ENCODE assay signal across 12 cellular contexts in the genomic region with DNA sequence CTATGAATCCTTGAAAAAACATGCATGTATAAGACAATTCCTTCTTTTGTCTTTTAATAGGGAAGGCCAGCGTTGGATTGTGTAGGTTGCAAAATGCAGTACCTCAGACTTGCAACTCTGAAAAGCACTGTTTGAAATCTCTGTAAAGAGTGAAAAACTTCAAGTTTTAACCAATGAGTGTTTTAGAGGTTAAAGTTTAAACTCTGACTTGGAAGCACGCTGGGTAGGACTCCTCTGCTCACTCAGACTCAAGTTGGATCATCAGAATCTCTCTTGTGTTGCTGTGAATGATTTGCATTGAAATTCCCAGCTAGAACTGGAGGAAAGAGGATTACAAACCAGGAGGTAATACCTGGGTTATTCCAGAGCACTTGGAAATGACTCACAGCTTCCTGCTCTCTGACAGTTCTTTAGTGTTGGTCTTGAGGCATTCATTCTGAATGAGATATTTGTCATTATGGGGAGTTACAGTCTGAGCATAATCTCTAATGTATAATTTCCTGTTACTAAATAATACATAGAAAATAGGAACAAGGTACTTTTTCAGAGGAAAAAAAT. TPM values are rescaled to one million over a fixed set of nuclear protein-coding genes. Genes with fewer than 3 reads are reported as not detected.
DNase-seq lines count a peak whose midpoint lies in the region; ATAC-seq and TF ChIP-seq lines count a peak whose summit lies in the region.
"Had no signal": no experiment of that assay in that cellular context is flagged by ENCODE, and none has a peak within 500 bp of the region (broad histone marks: within the 10 kb centered on the region; RNA-seq: fewer than 3 reads in every experiment).

No MANE protein-coding gene starts in this region.

- H2AFZ ChIP-seq in PC-3 (ENCODE audit: low read length) = 0 out of 2 replicates have a peak overlapping the region, but pooled peaks have one; percentile 21
- H2AFZ ChIP-seq in mesenchymal stem cell (ENCODE audit: low read depth, low read length) = no peak overlapping the region

- H3K27me3 ChIP-seq in PC-3 (ENCODE audit: low read length) (no peaks in the 10 kb centered on the region), duodenal mucosa (ENCODE audit: control insufficient read depth in 1 of 2, insufficient read depth in 2 of 2, low read length in 2 of 2) (no peaks in the 10 kb centered on the region), mesenchymal stem cell (ENCODE audit: control insufficient read depth in 1 of 2, insufficient read depth in 1 of 2, low read length in 2 of 2) (no peaks in the 10 kb centered on the region)
- H3K27me3 ChIP-seq: Peyer's patch had no signal

- H3K9me2 ChIP-seq in PC-3 (replicated peaks; ENCODE audit: low read length) = no peaks in the 10 kb centered on the region

- H3K9me3 ChIP-seq in PC-3 (ENCODE audit: low read length) = no peaks in the 10 kb centered on the region
- no peaks in the 10 kb centered on the region for H3K9me3 ChIP-seq in duodenal mucosa (ENCODE audit: control insufficient read depth in 1 of 2, low read length in 2 of 2)
- H3K9me3 ChIP-seq in mesenchymal stem cell (ENCODE audit: control insufficient read depth, low read length) = no peaks in the 10 kb centered on the region
- H3K9me3 ChIP-seq: Peyer's patch, thoracic aorta had no signal

- H3K4me3 ChIP-seq in PC-3 (ENCODE audit: low read length) (peak overlapping the region; percentile 28; the same call in 1 of the 2 replicates), duodenal mucosa (ENCODE audit: low read depth in 1 of 2, low read length in 2 of 2) (no peak overlapping the region), mesenchymal stem cell (ENCODE audit: insufficient read depth in 1 of 2, low read depth in 1 of 2, low read length in 2 of 2) (no peak overlapping the region)
- H3K4me3 ChIP-seq: Peyer's patch, thoracic aorta had no signal

- ATAC-seq in PC-3 (peak; percentile 86), left ventricle myocardium superior (no peak), GM21576 (IDR thresholded peaks at IDR 0.05; ENCODE audit: unreplicated experiment) (no peak), HG03196 (IDR thresholded peaks at IDR 0.05; ENCODE audit: unreplicated experiment) (no peak)

- H2BK5ac ChIP-seq in mesenchymal stem cell (ENCODE audit: low read depth, low read length, poor library complexity, severe bottlenecking) = no peak overlapping the region

- CTCF ChIA-PET in PC-3 (lab: Charles Lee) = no interaction called here

- peak overlapping the region; percentile 66 for H3K4me2 ChIP-seq in PC-3 (ENCODE audit: low read length)
- no peak overlapping the region for H3K4me2 ChIP-seq in mesenchymal stem cell (ENCODE audit: low read length, poor library complexity, severe bottlenecking)

- no peak overlapping the region for H3K18ac ChIP-seq in mesenchymal stem cell (ENCODE audit: low read depth in 1 of 2, low read length in 2 of 2)

- H2BK120ac ChIP-seq in mesenchymal stem cell (ENCODE audit: low read depth, low read length) = no peak overlapping the region

- H2BK12ac ChIP-seq in mesenchymal stem cell (ENCODE audit: low read length in 2 of 2) = no peak overlapping the region

- no peak overlapping the region for H3K23ac ChIP-seq in mesenchymal stem cell (ENCODE audit: low read length in 2 of 2)

- no peak overlapping the region for H2BK15ac ChIP-seq in mesenchymal stem cell (ENCODE audit: low read depth, poor library complexity, severe bottlenecking)

- no peak for TF ChIP-seq CTCF in PC-3 (conservative IDR thresholded peaks at IDR 0.05; ENCODE audit: low read depth, low read length)

- intact Hi-C loops in PC-3 (cut with micrococcal nuclease) = loop anchor here (1.0 to 2.0 kb wide), 2 partner anchors 27 to 49 kb away; partner anchors contain the start of gene PLS1
- intact Hi-C loops in left ventricle myocardium superior (cut with micrococcal nuclease) = no loop called here

- no TSS peak for BruUV-seq in PC-3 (replicated peaks; lab: Mats Ljungman, UMichigan)

- H3K36me3 ChIP-seq in PC-3 (ENCODE audit: low read depth, low read length) = no peaks in the 10 kb centered on the region
- no peaks in the 10 kb centered on the region for H3K36me3 ChIP-seq in duodenal mucosa (ENCODE audit: control insufficient read depth in 1 of 2, insufficient read depth in 2 of 2, low read length in 2 of 2)
- H3K36me3 ChIP-seq in mesenchymal stem cell (ENCODE audit: control insufficient read depth in 1 of 2, insufficient read depth in 2 of 2, low read depth in 1 of 2, low read length in 2 of 2) = no peaks in the 10 kb centered on the region
- H3K36me3 ChIP-seq: thoracic aorta had no signal

- peaks cover 46% of the 10 kb centered on the region for H3K4me1 ChIP-seq in PC-3 (ENCODE audit: insufficient read depth, low read length)
- H3K4me1 ChIP-seq in duodenal mucosa (ENCODE audit: control insufficient read depth in 1 of 2, insufficient read depth in 2 of 2, low read length in 2 of 2) = peaks cover 12% of the 10 kb centered on the region in 2 donors
- peaks cover 3% of the 10 kb centered on the region for H3K4me1 ChIP-seq in mesenchymal stem cell (ENCODE audit: control insufficient read depth, insufficient read depth, low read depth, low read length)

- no peak overlapping the region for H3K14ac ChIP-seq in mesenchymal stem cell (ENCODE audit: low read length in 2 of 2)

- peak overlapping the region; percentile 85 for H3K27ac ChIP-seq in PC-3 (ENCODE audit: low read length)
- peak overlapping the region; percentile 7 for H3K27ac ChIP-seq in duodenal mucosa (ENCODE audit: low read depth, low read length)
- peak overlapping the region; percentile 83 for H3K27ac ChIP-seq in mesenchymal stem cell (ENCODE audit: low read length, poor library complexity, severe bottlenecking)
- H3K27ac ChIP-seq: thoracic aorta had no signal

- H2AK5ac ChIP-seq in mesenchymal stem cell (ENCODE audit: low read length, severe bottlenecking) = no peak overlapping the region

- no peaks in the 10 kb centered on the region for H3F3A ChIP-seq in PC-3 (ENCODE audit: low read length, unreplicated experiment)

- DNase-seq in EH (ENCODE audit: low read depth) = peak; percentile 13
- DNase-seq in PC-3 = peak; percentile 82
- DNase-seq in mesenchymal stem cell = peak; percentile 44
- DNase-seq in left ventricle myocardium superior = no peak
- DNase-seq in NK-92 (lab: John Stamatoyannopoulos, UW; ENCODE audit: unreplicated experiment) = no peak
- DNase-seq: activated CD4-positive, CD25-positive, alpha-beta regulatory T cell treated with anti-CD3 and anti-CD28 coated beads, Interleukin-2, amount 50 U/mL, for 72 hours; NCI-H1048; Peyer's patch had no signal

- peaks cover 7% of the 10 kb centered on the region for H3K79me2 ChIP-seq in PC-3 (ENCODE audit: low read length)

- peaks cover 9% of the 10 kb centered on the region for H3K79me1 ChIP-seq in mesenchymal stem cell (replicated peaks; ENCODE audit: low read length, poor library complexity, severe bottlenecking)

- H4K20me1 ChIP-seq in PC-3 (ENCODE audit: low read length) = no peaks in the 10 kb centered on the region

- WGBS in mesenchymal stem cell = 84% methylated on average over 2 of the region's 2 CpGs

- H4K91ac ChIP-seq in mesenchymal stem cell (ENCODE audit: low read length) = no peak overlapping the region

- no peak overlapping the region for H3K4ac ChIP-seq in mesenchymal stem cell (ENCODE audit: low read depth in 1 of 2, low read length in 2 of 2)

- POLR2A ChIA-PET in PC-3 (lab: Charles Lee; ENCODE audit: unreplicated experiment) = interaction anchor here (0.6 kb wide), 1 partner anchor 46 kb away, joined by 9 read pairs; no protein-coding TSS in a partner anchor

- H4K8ac ChIP-seq in mesenchymal stem cell (ENCODE audit: low read length) = no peak overlapping the region

- H3K9ac ChIP-seq in PC-3 (ENCODE audit: low read length) = peak overlapping the region; percentile 29; the same call in 1 of the 2 replicates
- no peak overlapping the region for H3K9ac ChIP-seq in duodenal mucosa (ENCODE audit: low read depth in 1 of 2, low read length in 2 of 2)
- no peak overlapping the region for H3K9ac ChIP-seq in mesenchymal stem cell (ENCODE audit: low read length)

RNA-seq across cellular contexts. Expression of gene PLS1, which starts 49.1 kb away (rescaled TPM):
- total RNA-seq in PC-3 (2014; rRNA removed) (18.7 and 20.1 TPM in 2 replicates), left ventricle myocardium superior (1.8 TPM)
- 0.68 TPM for polyA plus RNA-seq in mesenchymal stem cell (2013, experiment 1 of 2)
- polyA plus RNA-seq in mesenchymal stem cell (2013, experiment 2 of 2) = 0.70 TPM

Comparison
In these comparisons a context has a peak if more than half of its experiments do, and no peak if none do; other contexts are left out.
1. DNase-seq: peak in EH (single experiment), PC-3 (single experiment) and mesenchymal stem cell (single experiment); none in left ventricle myocardium superior (single experiment) and NK-92 (single experiment).
2. H3K27ac ChIP-seq: peak in every context shown above with its lines; median percentile 85 in PC-3; 83 in mesenchymal stem cell; 7 in duodenal mucosa.